Comparison of ENCODE assay signal across 8 cellular contexts in genomic region chr22:31055322-31056159, GRCh38. TPM values are rescaled to one million over a fixed set of nuclear protein-coding genes. Genes with fewer than 3 reads are reported as not detected.
A peak's percentile ranks its signal among the peaks of the same experiment; 100 is the strongest.
DNase-seq lines count a peak whose midpoint lies in the region; ATAC-seq, FAIRE-seq and TF ChIP-seq lines count a peak whose summit lies in the region.

No MANE protein-coding gene starts in this region.

- intact Hi-C loops in IMR-90 (cut with micrococcal nuclease) = no loop called here

- ATAC-seq in IMR-90 (ENCODE audit: low read depth) (peak; percentile 96), GM19397 (IDR thresholded peaks at IDR 0.05; ENCODE audit: unreplicated experiment) (no peak)

- peak overlapping the region; percentile 81 for H3K14ac ChIP-seq in IMR-90 (replicated peaks; ENCODE audit: low read depth, low read length)

- no peak for TF ChIP-seq POLR2A in IMR-90 (IDR thresholded peaks at IDR 0.05; ENCODE audit: low read depth, low read length)

- peak overlapping the region; percentile 79 for H2AK5ac ChIP-seq in IMR-90 (ENCODE audit: low read depth, low read length)

- peak overlapping the region; percentile 54 for H3K9ac ChIP-seq in IMR-90 (ENCODE audit: low read depth, low read length)
- H3K9ac ChIP-seq in keratinocyte (ENCODE audit: control insufficient read depth, extremely low read depth, insufficient read depth, low read length) = peak overlapping the region; percentile 43
- H3K9ac ChIP-seq in Karpas-422 (ENCODE audit: low read length) = no peak overlapping the region

- no peaks in the 10 kb centered on the region for H3K79me1 ChIP-seq in IMR-90 (ENCODE audit: low read depth in 1 of 2, low read length in 2 of 2)

- dilution Hi-C loops in IMR-90 (cut with HindIII; ENCODE audit: low sequenced_read_pairs, unreplicated experiment) (no loop called here), keratinocyte (cut with MboI; ENCODE audit: extremely low pct_ligation_motif_present, low sequenced_read_pairs) (loop anchor here (25.0 kb wide), 1 partner anchor 93 kb away; the partner anchor contains the start of genes MORC2 and TUG1)

- H3K18ac ChIP-seq in IMR-90 (ENCODE audit: low read depth, low read length) = peak overlapping the region; percentile 82

- H4K20me1 ChIP-seq in IMR-90 (ENCODE audit: insufficient read depth, low read length) = no peaks in the 10 kb centered on the region
- no peaks in the 10 kb centered on the region for H4K20me1 ChIP-seq in keratinocyte (ENCODE audit: control insufficient read depth, extremely low read depth, insufficient read depth, low read length)
- no peaks in the 10 kb centered on the region for H4K20me1 ChIP-seq in Karpas-422 (ENCODE audit: insufficient read depth, low read depth, low read length)

- no peaks in the 10 kb centered on the region for H3K79me2 ChIP-seq in ACC112 (ENCODE audit: control insufficient read depth, insufficient read depth, low read length, unreplicated experiment)
- no peaks in the 10 kb centered on the region for H3K79me2 ChIP-seq in keratinocyte (ENCODE audit: control insufficient read depth, insufficient read depth, low read length)
- no peaks in the 10 kb centered on the region for H3K79me2 ChIP-seq in Karpas-422 (ENCODE audit: low read length)

- CTCF ChIA-PET in IMR-90 (lab: Yijun Ruan, JAX) = interaction anchor here (1.0 kb wide), 1 partner anchor 11 kb away, joined by 4 read pairs; no protein-coding TSS in a partner anchor

- peak overlapping the region; percentile 30 for H3K56ac ChIP-seq in IMR-90 (ENCODE audit: extremely low read depth, insufficient read depth, low read length)

- H4K8ac ChIP-seq in IMR-90 (ENCODE audit: low read depth in 2 of 2, low read length in 2 of 2) = peak overlapping the region; percentile 81 to 82

- H3K27ac ChIP-seq in ACC112 (ENCODE audit: low read depth, low read length) (peak overlapping the region; percentile 51), IMR-90 (ENCODE audit: insufficient read depth, low read length) (peak overlapping the region; percentile 90), brain microvascular endothelial cell (peak overlapping the region; percentile 51), keratinocyte (ENCODE audit: control insufficient read depth, insufficient read depth, low read length) (peak overlapping the region; percentile 55), small intestine (ENCODE audit: low read depth in 1 of 2, low read length in 1 of 2) (peak overlapping the region in 1 of 2 donors; percentile 85), Karpas-422 (ENCODE audit: low read length) (no peak overlapping the region)

- peak overlapping the region; percentile 87 for H4K5ac ChIP-seq in IMR-90 (ENCODE audit: low read depth, low read length)

- H3K4me2 ChIP-seq in IMR-90 (ENCODE audit: low read depth, low read length) = no peak overlapping the region; the same call in none of the 2 replicates
- peak overlapping the region; percentile 35 for H3K4me2 ChIP-seq in keratinocyte (ENCODE audit: control insufficient read depth, extremely low read depth, insufficient read depth, low read depth, low read length)
- H3K4me2 ChIP-seq in Karpas-422 (ENCODE audit: low read depth, low read length, poor library complexity, severe bottlenecking) = no peak overlapping the region

- 0% methylated on average over 7 of the region's 16 CpGs; no CpG with 5 or more reads in 1 of the 2 experiments for WGBS in IMR-90 (ENCODE audit: extremely low coverage in 2 of 2, insufficient read length in 1 of 2), 2 experiments
- WGBS in small intestine, 3 donors = 39 to 45% (median 41%) methylated on average over 16 of the region's 16 CpGs

- H3K9me3 ChIP-seq in IMR-90 (ENCODE audit: control insufficient read depth, insufficient read depth, low read length) = no peaks in the 10 kb centered on the region
- H3K9me3 ChIP-seq in keratinocyte (ENCODE audit: control insufficient read depth, low read depth, low read length) = no peaks in the 10 kb centered on the region
- H3K9me3 ChIP-seq in small intestine (ENCODE audit: control insufficient read depth, low read depth) = no peaks in the 10 kb centered on the region
- no peaks in the 10 kb centered on the region for H3K9me3 ChIP-seq in Karpas-422 (ENCODE audit: low read length)

- no peaks in the 10 kb centered on the region for H3K27me3 ChIP-seq in ACC112 (ENCODE audit: insufficient read depth, low read length)
- no peaks in the 10 kb centered on the region for H3K27me3 ChIP-seq in IMR-90 (ENCODE audit: control insufficient read depth, insufficient read depth, low read length)
- no peaks in the 10 kb centered on the region for H3K27me3 ChIP-seq in brain microvascular endothelial cell (replicated peaks)
- H3K27me3 ChIP-seq in keratinocyte (ENCODE audit: control insufficient read depth, extremely low read depth, insufficient read depth, low read length) = no peaks in the 10 kb centered on the region
- H3K27me3 ChIP-seq in small intestine (ENCODE audit: control insufficient read depth in 2 of 2, insufficient read depth in 2 of 2, low read length in 2 of 2) = no peaks in the 10 kb centered on the region
- no peaks in the 10 kb centered on the region for H3K27me3 ChIP-seq in Karpas-422 (ENCODE audit: low read length)

- H2BK20ac ChIP-seq in IMR-90 (ENCODE audit: low read depth, low read length) = peak overlapping the region; percentile 88

- H3K4ac ChIP-seq in IMR-90 (ENCODE audit: low read depth, low read length) = peak overlapping the region; percentile 90

- DNase-seq in IMR-90 = peak; percentile 99
- DNase-seq in brain microvascular endothelial cell = peak; percentile 97
- DNase-seq in keratinocyte (ENCODE audit: low read depth, low spot score) = peak; percentile 81
- peak; percentile 29 for DNase-seq in small intestine
- no peak for DNase-seq in Karpas-422
- DNase-seq in superior temporal gyrus (ENCODE audit: extremely low spot score) = no peak

- peak; percentile 23; the same call in 1 of the 2 replicates for TF ChIP-seq RAD21 in IMR-90 (IDR thresholded peaks at IDR 0.05; ENCODE audit: low read length)

- peak overlapping the region; percentile 28 for H2AFZ ChIP-seq in ACC112 (ENCODE audit: low read length, unreplicated experiment)
- H2AFZ ChIP-seq in IMR-90 (replicated peaks; ENCODE audit: low read length, poor library complexity) = peak overlapping the region; percentile 75
- no peak overlapping the region for H2AFZ ChIP-seq in keratinocyte (ENCODE audit: control insufficient read depth, low read length)
- no peak overlapping the region for H2AFZ ChIP-seq in Karpas-422 (ENCODE audit: low read length)

- peaks cover 4% of the 10 kb centered on the region; the same call in 1 of the 2 replicates for H3K9me1 ChIP-seq in IMR-90 (ENCODE audit: insufficient read depth, low read length)
- H3K9me1 ChIP-seq in keratinocyte (ENCODE audit: control insufficient read depth, extremely low read depth, insufficient read depth, low read length) = no peaks in the 10 kb centered on the region

- FAIRE-seq in keratinocyte (lab: Jason Lieb, UNC) (peak; percentile 17), small intestine (lab: Jason Lieb, UNC) (no peak)

- POLR2A ChIA-PET in IMR-90 (lab: Charles Lee; ENCODE audit: unreplicated experiment) = no interaction called here

- peak overlapping the region; percentile 89 for H4K91ac ChIP-seq in IMR-90 (ENCODE audit: insufficient read depth, low read depth, low read length)

- no peaks in the 10 kb centered on the region for H3K36me3 ChIP-seq in ACC112 (ENCODE audit: insufficient read depth, low read length)
- no peaks in the 10 kb centered on the region for H3K36me3 ChIP-seq in IMR-90 (ENCODE audit: control insufficient read depth, insufficient read depth, low read length)
- no peaks in the 10 kb centered on the region for H3K36me3 ChIP-seq in brain microvascular endothelial cell (replicated peaks)
- no peaks in the 10 kb centered on the region for H3K36me3 ChIP-seq in keratinocyte (ENCODE audit: control insufficient read depth in 2 of 2, extremely low read depth in 1 of 2, insufficient read depth in 2 of 2, low read length in 2 of 2)
- no peaks in the 10 kb centered on the region for H3K36me3 ChIP-seq in small intestine (ENCODE audit: control insufficient read depth in 2 of 2, insufficient read depth in 2 of 2, low read length in 2 of 2)
- no peaks in the 10 kb centered on the region for H3K36me3 ChIP-seq in Karpas-422 (ENCODE audit: insufficient read depth, low read length)

- H2AK9ac ChIP-seq in IMR-90 (replicated peaks; ENCODE audit: low read depth, low read length, poor library complexity) = peak overlapping the region; percentile 60

- peak overlapping the region; percentile 15; the same call in 1 of the 2 replicates for H3K23ac ChIP-seq in IMR-90 (ENCODE audit: low read depth, low read length)

- no peaks in the 10 kb centered on the region for H3K9me2 ChIP-seq in Karpas-422 (replicated peaks; ENCODE audit: insufficient read depth, low read length)

- H2BK120ac ChIP-seq in IMR-90 (ENCODE audit: low read depth, low read length) = peak overlapping the region; percentile 70

- H2BK5ac ChIP-seq in IMR-90 (ENCODE audit: low read depth, low read length, poor library complexity, severe bottlenecking) = peak overlapping the region; percentile 73

- no peak overlapping the region for H3K4me3 ChIP-seq in ACC112 (ENCODE audit: low read depth, low read length)
- no peak overlapping the region for H3K4me3 ChIP-seq in IMR-90 (ENCODE audit: insufficient read depth, low read depth, low read length)
- no peak overlapping the region for H3K4me3 ChIP-seq in brain microvascular endothelial cell (ENCODE audit: low read depth, low read length)
- no peak overlapping the region for H3K4me3 ChIP-seq in keratinocyte (ENCODE audit: control insufficient read depth in 2 of 3, extremely low read depth in 1 of 3, insufficient read depth in 2 of 3, low read depth in 1 of 3, low read length in 3 of 3)
- no peak overlapping the region for H3K4me3 ChIP-seq in small intestine (ENCODE audit: low read depth in 1 of 2, low read length in 2 of 2)
- no peak overlapping the region for H3K4me3 ChIP-seq in Karpas-422 (ENCODE audit: low read length)

- TF ChIP-seq CTCF in IMR-90 (conservative IDR thresholded peaks at IDR 0.05; ENCODE audit: low read depth, low read length) = no peak
- no peak for TF ChIP-seq CTCF in brain microvascular endothelial cell (IDR thresholded peaks at IDR 0.05; ENCODE audit: low read depth, low read length, missing control alignments)
- TF ChIP-seq CTCF in keratinocyte (optimal IDR thresholded peaks at IDR 0.05 in 1 of 3, IDR thresholded peaks at IDR 0.05 in 1 of 3, conservative IDR thresholded peaks at IDR 0.05 in 1 of 3; ENCODE audit: extremely low read depth in 1 of 3, insufficient read depth in 2 of 3, low read length in 3 of 3) = no peak

- H2BK15ac ChIP-seq in IMR-90 (ENCODE audit: low read depth, low read length) = peak overlapping the region; percentile 22; the same call in 2 of the 3 replicates

- in situ Hi-C loops in IMR-90 (cut with MboI; ENCODE audit: low sequenced_read_pairs) = no loop called here
- in situ Hi-C loops in brain microvascular endothelial cell (cut with HindIII; ENCODE audit: low pct_ligation_motif_present, low sequenced_read_pairs) = no loop called here

- H3K4me1 ChIP-seq in ACC112 (ENCODE audit: control insufficient read depth, insufficient read depth, low read length, unreplicated experiment) (peaks cover 6% of the 10 kb centered on the region), IMR-90 (ENCODE audit: control insufficient read depth, insufficient read depth, low read length) (peaks cover 15% of the 10 kb centered on the region), keratinocyte (ENCODE audit: control insufficient read depth, extremely low read depth, insufficient read depth, low read length) (peaks cover 16% of the 10 kb centered on the region), small intestine (ENCODE audit: control insufficient read depth in 2 of 2, insufficient read depth in 1 of 2, low read depth in 1 of 2, low read length in 1 of 2) (no peaks in the 10 kb centered on the region), Karpas-422 (ENCODE audit: low read length) (no peaks in the 10 kb centered on the region)

- BruUV-seq in IMR-90 (replicated peaks; lab: Mats Ljungman, UMichigan) = no TSS peak

RNA-seq across cellular contexts. Expression of gene SMTN, which starts 25.6 kb away (rescaled TPM):
- total RNA-seq in IMR-90 (2012; rRNA removed) = 47.2 and 53.6 TPM in 2 replicates
- 63.7 and 65.1 TPM in 2 replicates for polyA plus RNA-seq in IMR-90 (2012; rRNA removed)
- polyA plus RNA-seq in IMR-90 (2012; cell fraction: cytosol; rRNA removed) = 97.1 and 119 TPM in 2 replicates
- polyA plus RNA-seq in IMR-90 (2012; cell fraction: nucleus; rRNA removed; ENCODE audit: low replicate concordance) = 227 and 462 TPM in 2 replicates
- polyA plus RNA-seq in keratinocyte = 51.1 to 131 TPM (median 61.2 TPM) in 3 replicates
- 94.1 TPM for polyA plus RNA-seq in keratinocyte (2011; ENCODE audit: low read depth)
- polyA plus RNA-seq in keratinocyte (2011; cell fraction: cytosol; rRNA removed) = 39.0 and 77.5 TPM in 2 replicates
- polyA plus RNA-seq in keratinocyte (2011; cell fraction: nucleus; rRNA removed) = 212 and 218 TPM in 2 replicates
- 49.4 and 178 TPM in 2 replicates for polyA plus RNA-seq in keratinocyte (2012; ENCODE audit: low replicate concordance)
- polyA minus RNA-seq in keratinocyte = 49.3 to 251 TPM (median 55.2 TPM) in 3 replicates
- 145 TPM for polyA minus RNA-seq in keratinocyte (2011; cell fraction: cytosol; rRNA and poly(A)+ RNA removed)
- polyA minus RNA-seq in keratinocyte (2011; cell fraction: nucleus; rRNA and poly(A)+ RNA removed) = 134 and 142 TPM in 2 replicates
- polyA plus RNA-seq in small intestine = 10 to 100 TPM in 2 of 3 donors, 1 to 10 TPM in 1; 7.8 to 74.8 (median 17.0) TPM
- 23.5 and 27.9 TPM in 2 replicates for total RNA-seq in Karpas-422 (2014; rRNA removed; shearing (Covaris generic); ENCODE audit: low replicate concordance)

RNA-seq across cellular contexts. Expression of gene SELENOM, which starts 51.8 kb away (rescaled TPM):
- total RNA-seq in IMR-90 (2012; rRNA removed) = 36.1 and 46.2 TPM in 2 replicates
- polyA plus RNA-seq in IMR-90 (2012; rRNA removed) (270 and 369 TPM in 2 replicates), keratinocyte (9.1 to 27.7 TPM (median 16.3 TPM) in 3 replicates), small intestine (100 to 1,000 TPM in 1 of 3 donors, 10 to 100 TPM in 2; 14.8 to 163 (median 90.0) TPM)
- 662 and 853 TPM in 2 replicates for polyA plus RNA-seq in IMR-90 (2012; cell fraction: cytosol; rRNA removed)
- polyA plus RNA-seq in IMR-90 (2012; cell fraction: nucleus; rRNA removed; ENCODE audit: low replicate concordance) = 256 and 316 TPM in 2 replicates
- polyA plus RNA-seq in keratinocyte (2011; ENCODE audit: low read depth) = 2.0 TPM
- polyA plus RNA-seq in keratinocyte (2011; cell fraction: cytosol; rRNA removed) = 15.6 and 62.0 TPM in 2 replicates
- polyA plus RNA-seq in keratinocyte (2011; cell fraction: nucleus; rRNA removed) = 21.0 and 31.3 TPM in 2 replicates
- 20.2 and 23.6 TPM in 2 replicates for polyA plus RNA-seq in keratinocyte (2012; ENCODE audit: low replicate concordance)
- 2.7 to 13.0 TPM (median 4.8 TPM) in 3 replicates for polyA minus RNA-seq in keratinocyte
- polyA minus RNA-seq in keratinocyte (2011; cell fraction: cytosol; rRNA and poly(A)+ RNA removed) = 29.4 TPM
- 9.5 and 10.3 TPM in 2 replicates for polyA minus RNA-seq in keratinocyte (2011; cell fraction: nucleus; rRNA and poly(A)+ RNA removed)
- total RNA-seq in Karpas-422 (2014; rRNA removed; shearing (Covaris generic); ENCODE audit: low replicate concordance) = 11.1 and 18.5 TPM in 2 replicates

Comparison
In these comparisons a context has a peak if more than half of its experiments do, and no peak if none do; other contexts are left out.
1. H2AFZ ChIP-seq: peak in ACC112 (single experiment) and IMR-90 (single experiment); none in keratinocyte (single experiment) and Karpas-422 (single experiment).
2. DNase-seq: peak in IMR-90 (single experiment), brain microvascular endothelial cell (single experiment), keratinocyte (single experiment) and small intestine (single experiment); none in Karpas-422 (single experiment) and superior temporal gyrus (single experiment).